ENCODE assay signal across 10 cellular contexts in genomic region chr12:115922952-115923564, GRCh38.
DNase-seq lines count a peak whose midpoint lies in the region; ATAC-seq, FAIRE-seq and TF ChIP-seq lines count a peak whose summit lies in the region.
"Had no signal": no experiment of that assay in that cellular context is flagged by ENCODE, and none has a peak within 500 bp of the region (broad histone marks: within the 10 kb centered on the region; RNA-seq: fewer than 3 reads in every experiment).

No MANE protein-coding gene starts in this region.

- H3K4me3 ChIP-seq in GM12878 = no peak overlapping the region
- H3K4me3 ChIP-seq in retinal pigment epithelial cell (ENCODE audit: low read length) = no peak overlapping the region

- DNase-seq in activated CD4-positive, alpha-beta T cell treated with anti-CD3 and anti-CD28 coated beads for 36 hours = peak; percentile 12
- no peak for DNase-seq in activated CD4-positive, alpha-beta T cell treated with anti-CD3 and anti-CD28 coated beads, Interleukin-2, amount 50 U/mL, for 4 hours
- DNase-seq in MV-4-11 (lab: John Stamatoyannopoulos, UW) = peak; percentile 44
- DNase-seq in GM12878 (ENCODE audit: low read depth, low spot score) = no peak
- no peak for DNase-seq in retinal pigment epithelial cell (ENCODE audit: low read depth)
- no peak for DNase-seq in C1 segment of cervical spinal cord (lab: John Stamatoyannopoulos, UW)
- DNase-seq: activated effector memory CD4-positive, alpha-beta T cell treated with anti-CD3 and anti-CD28 coated beads, Interleukin-2, amount 50 U/mL, for 16 hours had no signal

- H3K27ac Mint-ChIP-seq in activated CD4-positive, alpha-beta T cell treated with anti-CD3 and anti-CD28 coated beads for 36 hours = no peak overlapping the region
- H3K27ac Mint-ChIP-seq: CD4-positive, CD25-positive, alpha-beta regulatory T cell had no signal

- peak; percentile 44 for TF ChIP-seq RAD21 in GM12878 (IDR thresholded peaks at IDR 0.05; ENCODE audit: insufficient read depth, low read depth, low read length)

- H3K9ac ChIP-seq in GM12878 (ENCODE audit: control insufficient read depth, insufficient read depth, low read length) = no peak overlapping the region

- no peak for TF ChIP-seq EP300 in GM12878 (IDR thresholded peaks at IDR 0.05; ENCODE audit: borderline replicate concordance in 1 of 2, control insufficient read depth in 1 of 2, low read depth in 2 of 2, low read length in 2 of 2)

- no peak overlapping the region for H3K4me3 Mint-ChIP-seq in activated CD4-positive, alpha-beta T cell treated with anti-CD3 and anti-CD28 coated beads for 36 hours
- H3K4me3 Mint-ChIP-seq: CD4-positive, CD25-positive, alpha-beta regulatory T cell had no signal

- H2AFZ ChIP-seq in GM12878 (ENCODE audit: control insufficient read depth, low read depth, low read length) = no peak overlapping the region

- H3K79me2 ChIP-seq in GM12878 (ENCODE audit: control insufficient read depth, insufficient read depth, low read length) = no peaks in the 10 kb centered on the region

- in situ Hi-C loops in GM12878 (cut with MboI) = no loop called here

- BruUV-seq in GM12878 (replicated peaks; lab: Mats Ljungman, UMichigan) = no TSS peak

- WGBS in GM12878 (ENCODE audit: insufficient coverage, insufficient replicate concordance, low lambda C conversion rate, missing lambda C conversion rate) = 35% methylated on average over 8 of the region's 8 CpGs

- H3K9me3 Mint-ChIP-seq in activated CD4-positive, alpha-beta T cell treated with anti-CD3 and anti-CD28 coated beads for 36 hours (ENCODE audit: low read depth) = peaks cover 3% of the 10 kb centered on the region

- no peaks in the 10 kb centered on the region for H4K20me1 ChIP-seq in GM12878 (ENCODE audit: control insufficient read depth, insufficient read depth)

- TF ChIP-seq CTCF in GM12878 (IDR thresholded peaks at IDR 0.05 in 2 of 3, conservative IDR thresholded peaks at IDR 0.05 in 1 of 3; ENCODE audit: control insufficient read depth in 2 of 3, extremely low read depth in 1 of 3, insufficient read depth in 1 of 3, low read depth in 3 of 3, low read length in 3 of 3) (peak; percentile 30 to 50 (median 31); a peak in 3 of 6 replicates), retinal pigment epithelial cell (conservative IDR thresholded peaks at IDR 0.05; ENCODE audit: low read depth, low read length) (peak; percentile 27)

- H3K36me3 Mint-ChIP-seq in activated CD4-positive, alpha-beta T cell treated with anti-CD3 and anti-CD28 coated beads for 36 hours (ENCODE audit: low read depth) = no peaks in the 10 kb centered on the region
- H3K36me3 Mint-ChIP-seq: CD4-positive, CD25-positive, alpha-beta regulatory T cell had no signal

- SMC1A ChIA-PET in GM12878 (lab: Charles Lee; ENCODE audit: uncharacterized antibody, unreplicated experiment) = no interaction called here

- POLR2A ChIA-PET in activated CD4-positive, alpha-beta T cell treated with anti-CD3 and anti-CD28 coated beads for 36 hours (lab: Charles Lee) = no interaction called here
- POLR2A ChIA-PET in GM12878 (lab: Charles Lee) = no interaction called here

- H3K4me1 ChIP-seq in GM12878 (ENCODE audit: control insufficient read depth, insufficient read depth, low read length) = no peaks in the 10 kb centered on the region

- no peaks in the 10 kb centered on the region; a peak in 2 of 4 replicates for H3K27me3 ChIP-seq in GM12878 (replicated peaks in 1 of 2; ENCODE audit: control insufficient read depth in 2 of 2, insufficient read depth in 2 of 2, low read length in 1 of 2)

- CTCF ChIA-PET in activated CD4-positive, alpha-beta T cell treated with anti-CD3 and anti-CD28 coated beads for 36 hours (lab: Charles Lee) = interaction anchor here (0.6 to 1.7 kb wide), 2 partner anchors 28 to 1945 kb away, joined by 3 read pairs; no protein-coding TSS in a partner anchor
- CTCF ChIA-PET in GM12878 (lab: Yijun Ruan, JAX) = no interaction called here

- no peak for FAIRE-seq in GM12878 (lab: Jason Lieb, UNC)

- H3K36me3 ChIP-seq in GM12878 (ENCODE audit: control insufficient read depth in 2 of 2, insufficient read depth in 2 of 2, low read length in 1 of 2) = no peaks in the 10 kb centered on the region

- H3K27ac ChIP-seq in GM12878 (ENCODE audit: control insufficient read depth, insufficient read depth) = no peak overlapping the region

- ATAC-seq in activated CD4-positive, alpha-beta T cell treated with anti-CD3 and anti-CD28 coated beads for 36 hours = no peak
- ATAC-seq in GM12878 (peak; percentile 67), HG02588 (IDR thresholded peaks at IDR 0.05; ENCODE audit: unreplicated experiment) (no peak), GM18517 (IDR thresholded peaks at IDR 0.05; ENCODE audit: unreplicated experiment) (no peak)

- no peaks in the 10 kb centered on the region for H3K4me1 Mint-ChIP-seq in activated CD4-positive, alpha-beta T cell treated with anti-CD3 and anti-CD28 coated beads for 36 hours
- H3K4me1 Mint-ChIP-seq: CD4-positive, CD25-positive, alpha-beta regulatory T cell had no signal

- H3K4me2 ChIP-seq in GM12878 (ENCODE audit: control insufficient read depth, insufficient read depth) = no peak overlapping the region

- no peak for TF ChIP-seq POLR2A in GM12878 (IDR thresholded peaks at IDR 0.05; ENCODE audit: low read depth, low read length)

- peaks cover 2% of the 10 kb centered on the region; the same call in 2 of the 3 replicates for H3K9me3 ChIP-seq in GM12878 (replicated peaks; ENCODE audit: control insufficient read depth, insufficient read depth, low read length)

- intact Hi-C loops in activated CD4-positive, alpha-beta T cell treated with anti-CD3 and anti-CD28 coated beads for 36 hours (cut with DNase I, micrococcal nuclease) = no loop called here
- intact Hi-C loops in GM12878 (cut with micrococcal nuclease; ENCODE audit: unreplicated experiment) = loop anchor here (1.0 kb wide), 1 partner anchor 786 kb away; no protein-coding TSS in a partner anchor

- RAD21 ChIA-PET in GM12878 (lab: Charles Lee; ENCODE audit: unreplicated experiment) = interaction anchor here (1.0 kb wide), 1 partner anchor 313 kb away, joined by 3 read pairs; no protein-coding TSS in a partner anchor

- peaks cover 38% of the 10 kb centered on the region for H3K27me3 Mint-ChIP-seq in activated CD4-positive, alpha-beta T cell treated with anti-CD3 and anti-CD28 coated beads for 36 hours

TF ChIP-seq in GM12878, 131 proteins besides CTCF, POLR2A, EP300 and RAD21:
- TF ChIP-seq PBX3 (IDR thresholded peaks at IDR 0.05; ENCODE audit: insufficient replicate concordance, low read depth, low read length) = no peak
- no peak for TF ChIP-seq JUND (IDR thresholded peaks at IDR 0.05; ENCODE audit: low read depth, low read length)
- no peak for TF ChIP-seq ZSCAN29 (IDR thresholded peaks at IDR 0.05)
- TF ChIP-seq YY1 (IDR thresholded peaks at IDR 0.05; ENCODE audit: low read depth, low read length) = no peak

Comparison
In these comparisons a context has a peak if more than half of its experiments do, and no peak if none do; other contexts are left out.
1. DNase-seq: peak in activated CD4-positive, alpha-beta T cell treated with anti-CD3 and anti-CD28 coated beads for 36 hours (single experiment) and MV-4-11 (single experiment); none in activated CD4-positive, alpha-beta T cell treated with anti-CD3 and anti-CD28 coated beads, Interleukin-2, amount 50 U/mL, for 4 hours (0 of 2), GM12878 (single experiment), retinal pigment epithelial cell (single experiment) and C1 segment of cervical spinal cord (0 of 14).